ENCODE assay signal across 1 cellular context in the genomic region with DNA sequence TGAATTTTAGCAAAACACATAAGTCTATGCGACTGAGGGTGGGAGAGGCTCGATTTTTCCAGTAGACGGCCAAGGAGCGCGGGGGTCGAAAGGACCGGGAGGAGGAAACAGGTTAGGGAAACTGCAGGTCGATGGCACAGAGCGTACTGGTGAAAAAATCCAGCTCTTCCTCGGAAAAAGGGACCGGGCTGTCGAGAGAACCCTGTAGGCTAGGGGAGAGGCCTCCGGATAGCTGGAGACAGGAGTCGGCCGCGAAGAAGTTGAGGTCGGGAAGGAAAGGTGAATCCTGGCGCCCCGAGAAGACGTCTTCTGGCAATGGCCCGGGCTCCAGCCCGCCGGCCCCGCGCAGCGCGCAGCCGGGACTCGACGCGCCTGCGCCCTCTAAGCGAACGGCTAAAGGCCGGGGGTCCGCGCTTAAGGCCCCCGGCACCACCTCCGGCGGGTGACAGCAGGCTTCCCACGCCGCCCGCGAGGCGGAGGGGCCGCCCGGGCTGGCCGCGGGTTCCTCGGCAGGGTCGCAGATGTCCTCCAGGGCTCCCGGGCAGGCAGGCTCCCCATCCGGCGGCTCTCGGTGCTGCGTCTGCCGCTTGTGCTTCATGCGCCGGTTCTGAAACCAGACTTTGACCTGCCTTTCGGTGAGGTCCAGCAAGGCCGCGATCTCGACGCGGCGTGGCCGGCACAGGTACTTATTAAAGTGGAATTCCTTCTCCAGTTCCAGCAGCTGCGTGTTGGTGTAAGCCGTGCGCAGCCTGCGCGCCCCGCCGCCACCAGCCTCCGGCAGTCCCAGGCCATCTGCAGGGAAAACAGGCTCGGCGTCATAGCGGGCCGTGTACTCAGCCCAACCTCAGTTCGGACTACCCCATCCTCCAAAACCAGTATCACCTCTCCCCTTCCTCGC.
TF ChIP-seq lines count a peak whose summit lies in the region.

No MANE protein-coding gene starts in this region.

TF ChIP-seq in A549, 52 proteins besides CTCF, POLR2A, EP300 and RAD21:
- TF ChIP-seq BHLHE40 (IDR thresholded peaks at IDR 0.05; ENCODE audit: low read depth, low read length) (no peak), JUN (IDR thresholded peaks at IDR 0.05) (peak in 1 of 2 experiments; percentile 50; a peak in 2 of 5 replicates), MAX (IDR thresholded peaks at IDR 0.05) (peak; percentile 64; the same call in 1 of the 2 replicates), PHF8 (IDR thresholded peaks at IDR 0.05; ENCODE audit: borderline replicate concordance, low read depth) (0 out of 2 replicates have a peak, but pooled peaks have one; percentile 40), SMC3 (IDR thresholded peaks at IDR 0.05) (peak; percentile 13; the same call in 2 of the 3 replicates)
- TF ChIP-seq, protein P1, sequence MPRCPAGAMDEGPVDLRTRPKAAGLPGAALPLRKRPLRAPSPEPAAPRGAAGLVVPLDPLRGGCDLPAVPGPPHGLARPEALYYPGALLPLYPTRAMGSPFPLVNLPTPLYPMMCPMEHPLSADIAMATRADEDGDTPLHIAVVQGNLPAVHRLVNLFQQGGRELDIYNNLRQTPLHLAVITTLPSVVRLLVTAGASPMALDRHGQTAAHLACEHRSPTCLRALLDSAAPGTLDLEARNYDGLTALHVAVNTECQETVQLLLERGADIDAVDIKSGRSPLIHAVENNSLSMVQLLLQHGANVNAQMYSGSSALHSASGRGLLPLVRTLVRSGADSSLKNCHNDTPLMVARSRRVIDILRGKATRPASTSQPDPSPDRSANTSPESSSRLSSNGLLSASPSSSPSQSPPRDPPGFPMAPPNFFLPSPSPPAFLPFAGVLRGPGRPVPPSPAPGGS (IDR thresholded peaks at IDR 0.05), result 0 out of 3 replicates have a peak, but pooled peaks have one; percentile 52
